Comparison of ENCODE assay signal across 1 cellular context in the genomic region with DNA sequence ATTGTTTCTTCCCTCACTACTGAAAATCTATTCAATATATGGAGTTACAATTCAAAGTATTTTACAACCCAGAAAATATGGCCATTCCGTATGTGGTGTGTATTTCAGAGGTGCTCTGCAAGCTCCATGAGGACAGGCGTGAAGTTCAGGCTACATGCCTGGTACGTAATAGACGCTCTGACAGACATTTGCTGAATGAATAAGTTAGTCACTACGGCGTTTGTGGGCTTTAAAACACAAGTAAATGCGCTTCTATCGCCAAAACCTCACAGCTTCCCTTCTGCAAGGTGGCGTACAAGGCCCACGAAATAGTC.
TF ChIP-seq lines count a peak whose summit lies in the region.

No MANE protein-coding gene starts in this region.

TF ChIP-seq in A549, 52 proteins besides CTCF, POLR2A, EP300 and RAD21 (continued from another document):
- TF ChIP-seq KDM5A (IDR thresholded peaks at IDR 0.05) (no peak), KDM1A (IDR thresholded peaks at IDR 0.05; ENCODE audit: low read depth) (0 out of 2 replicates have a peak, but pooled peaks have one; percentile 52)
- TF ChIP-seq, protein P1, sequence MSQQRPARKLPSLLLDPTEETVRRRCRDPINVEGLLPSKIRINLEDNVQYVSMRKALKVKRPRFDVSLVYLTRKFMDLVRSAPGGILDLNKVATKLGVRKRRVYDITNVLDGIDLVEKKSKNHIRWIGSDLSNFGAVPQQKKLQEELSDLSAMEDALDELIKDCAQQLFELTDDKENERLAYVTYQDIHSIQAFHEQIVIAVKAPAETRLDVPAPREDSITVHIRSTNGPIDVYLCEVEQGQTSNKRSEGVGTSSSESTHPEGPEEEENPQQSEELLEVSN (IDR thresholded peaks at IDR 0.05; ENCODE audit: borderline replicate concordance, low read depth), result no peak
